In the genomic region with DNA sequence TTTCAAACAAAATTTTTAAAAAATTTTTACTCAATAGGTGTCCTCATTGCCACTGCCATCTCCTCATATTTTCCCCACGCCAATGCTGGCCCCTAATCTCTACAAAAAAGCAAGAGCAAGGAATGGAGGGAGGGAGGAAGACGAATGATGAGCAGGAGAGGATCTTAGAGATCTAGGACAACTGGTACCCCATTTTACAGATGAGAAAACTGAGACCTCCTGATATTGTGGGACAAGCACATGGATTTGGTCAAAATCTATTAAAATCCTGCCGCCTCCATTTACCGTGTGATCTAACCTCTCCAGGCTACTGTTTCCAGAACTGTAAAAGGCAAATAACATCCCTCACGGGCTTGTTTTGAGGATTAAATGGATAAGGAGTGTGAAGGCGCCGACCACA, we compare ENCODE assay signal across 8 cellular contexts. TPM values are rescaled to one million over a fixed set of nuclear protein-coding genes. Genes with fewer than 3 reads are reported as not detected.
DNase-seq lines count a peak whose midpoint lies in the region; ATAC-seq and TF ChIP-seq lines count a peak whose summit lies in the region.

No MANE protein-coding gene starts in this region.

- H3K4me3 ChIP-seq in lung = no peak overlapping the region
- H3K4me3 ChIP-seq in thymus (ENCODE audit: low read length) = no peak overlapping the region

- intact Hi-C loops in activated naive CD4-positive, alpha-beta T cell treated with anti-CD3 and anti-CD28 coated beads for 36 hours (cut with micrococcal nuclease) = loop anchor here (5.0 kb wide), 1 partner anchor 866 kb away; no protein-coding TSS in a partner anchor

- 62 to 75% methylated on average over 7 of the region's 7 CpGs for WGBS in lung, 2 donors
- WGBS in thymus = 51% methylated on average over 7 of the region's 7 CpGs

- peaks cover 5% of the 10 kb centered on the region for H3K36me3 Mint-ChIP-seq in activated naive CD4-positive, alpha-beta T cell treated with anti-CD3 and anti-CD28 coated beads for 36 hours (ENCODE audit: low read depth)
- H3K36me3 Mint-ChIP-seq in activated naive CD4-positive, alpha-beta T cell treated with anti-CD3 and anti-CD28 coated beads, Interleukin-2, amount 50 U/mL, for 72 hours = peaks cover 18 to 19% of the 10 kb centered on the region in 2 donors
- H3K36me3 Mint-ChIP-seq in activated naive CD8-positive, alpha-beta T cell treated with anti-CD3 and anti-CD28 coated beads, Interleukin-2, amount 50 U/mL, for 24 hours (ENCODE audit: low read depth) = peaks cover 11% of the 10 kb centered on the region

- H3K27ac ChIP-seq in lung (ENCODE audit: low read depth in 1 of 2, low read length in 1 of 2) = peak overlapping the region; percentile 69 to 85
- peak overlapping the region; percentile 83 for H3K27ac ChIP-seq in thymus (ENCODE audit: low read depth)

- H3K27ac Mint-ChIP-seq in activated naive CD4-positive, alpha-beta T cell treated with anti-CD3 and anti-CD28 coated beads for 36 hours = peak overlapping the region; percentile 83
- peak overlapping the region in 1 of 2 donors; percentile 45 for H3K27ac Mint-ChIP-seq in activated naive CD4-positive, alpha-beta T cell treated with anti-CD3 and anti-CD28 coated beads, Interleukin-2, amount 50 U/mL, for 72 hours
- peak overlapping the region; percentile 67 for H3K27ac Mint-ChIP-seq in activated naive CD8-positive, alpha-beta T cell treated with anti-CD3 and anti-CD28 coated beads, Interleukin-2, amount 50 U/mL, for 24 hours

- ATAC-seq in activated naive CD4-positive, alpha-beta T cell treated with anti-CD3 and anti-CD28 coated beads, Interleukin-2, amount 50 U/mL, for 72 hours = no peak
- ATAC-seq in activated naive CD8-positive, alpha-beta T cell treated with anti-CD3 and anti-CD28 coated beads, Interleukin-2, amount 50 U/mL, for 24 hours = no peak
- ATAC-seq in lung (ENCODE audit: insufficient read depth, low FRiP score) (no peak), GM19455 (IDR thresholded peaks at IDR 0.05; ENCODE audit: unreplicated experiment) (no peak)

- H3K27me3 ChIP-seq in lung (ENCODE audit: control insufficient read depth, insufficient read depth) = no peaks in the 10 kb centered on the region
- no peaks in the 10 kb centered on the region for H3K27me3 ChIP-seq in thymus (ENCODE audit: control insufficient read depth, insufficient read depth)

- H3K9me3 Mint-ChIP-seq in activated naive CD4-positive, alpha-beta T cell treated with anti-CD3 and anti-CD28 coated beads for 36 hours = no peaks in the 10 kb centered on the region
- H3K9me3 Mint-ChIP-seq in activated naive CD4-positive, alpha-beta T cell treated with anti-CD3 and anti-CD28 coated beads, Interleukin-2, amount 50 U/mL, for 72 hours = no peaks in the 10 kb centered on the region
- no peaks in the 10 kb centered on the region for H3K9me3 Mint-ChIP-seq in activated naive CD8-positive, alpha-beta T cell treated with anti-CD3 and anti-CD28 coated beads, Interleukin-2, amount 50 U/mL, for 24 hours

- CTCF ChIA-PET in activated naive CD4-positive, alpha-beta T cell treated with anti-CD3 and anti-CD28 coated beads for 36 hours (lab: Charles Lee) = no interaction called here

- no peaks in the 10 kb centered on the region for H3K27me3 Mint-ChIP-seq in activated naive CD4-positive, alpha-beta T cell treated with anti-CD3 and anti-CD28 coated beads for 36 hours (ENCODE audit: low read depth)
- H3K27me3 Mint-ChIP-seq in activated naive CD8-positive, alpha-beta T cell treated with anti-CD3 and anti-CD28 coated beads, Interleukin-2, amount 50 U/mL, for 24 hours = no peaks in the 10 kb centered on the region

- peaks cover 25 to 47% of the 10 kb centered on the region in 2 donors for H3K4me1 ChIP-seq in lung (ENCODE audit: control insufficient read depth in 2 of 2, insufficient read depth in 2 of 2, low read length in 2 of 2)
- H3K4me1 ChIP-seq in thymus (ENCODE audit: control insufficient read depth, insufficient read depth, low read length) = peaks cover 32% of the 10 kb centered on the region

- peaks cover 62% of the 10 kb centered on the region for H3K4me1 Mint-ChIP-seq in activated naive CD4-positive, alpha-beta T cell treated with anti-CD3 and anti-CD28 coated beads for 36 hours (ENCODE audit: low read depth)
- peaks cover 51% of the 10 kb centered on the region for H3K4me1 Mint-ChIP-seq in activated naive CD8-positive, alpha-beta T cell treated with anti-CD3 and anti-CD28 coated beads, Interleukin-2, amount 50 U/mL, for 24 hours

- DNase-seq in activated naive CD4-positive, alpha-beta T cell treated with anti-CD3 and anti-CD28 coated beads for 36 hours = no peak
- no peak for DNase-seq in activated naive CD4-positive, alpha-beta T cell treated with anti-CD3 and anti-CD28 coated beads, Interleukin-2, amount 50 U/mL, for 72 hours (ENCODE audit: low spot score in 2 of 2)
- DNase-seq in activated naive CD8-positive, alpha-beta T cell treated with anti-CD3 and anti-CD28 coated beads, Interleukin-2, amount 50 U/mL, for 24 hours = no peak
- DNase-seq in lung (ENCODE audit: low spot score) (no peak), KG1 (lab: John Stamatoyannopoulos, UW) (no peak), SW 1271 (lab: John Stamatoyannopoulos, UW) (no peak)

- H3K4me3 Mint-ChIP-seq in activated naive CD4-positive, alpha-beta T cell treated with anti-CD3 and anti-CD28 coated beads for 36 hours = peak overlapping the region; percentile 59
- peak overlapping the region; percentile 94 for H3K4me3 Mint-ChIP-seq in activated naive CD8-positive, alpha-beta T cell treated with anti-CD3 and anti-CD28 coated beads, Interleukin-2, amount 50 U/mL, for 24 hours

- H3K36me3 ChIP-seq in lung (ENCODE audit: control insufficient read depth in 2 of 2, insufficient read depth in 2 of 2, low read length in 2 of 2) (peaks cover 0 to 2% of the 10 kb centered on the region in 2 donors), thymus (ENCODE audit: control insufficient read depth, insufficient read depth) (no peaks in the 10 kb centered on the region)

- no peak for TF ChIP-seq CTCF in lung (IDR thresholded peaks at IDR 0.05; ENCODE audit: control extremely low read depth, extremely low read depth)

- no peaks in the 10 kb centered on the region for H3K9me3 ChIP-seq in lung (ENCODE audit: control insufficient read depth in 2 of 2, insufficient read depth in 1 of 2, low read length in 1 of 2)
- no peaks in the 10 kb centered on the region for H3K9me3 ChIP-seq in thymus (ENCODE audit: control insufficient read depth)

RNA-seq across cellular contexts. Expression of a gene that starts 4.6 kb away (rescaled TPM):
- total RNA-seq in activated naive CD4-positive, alpha-beta T cell treated with anti-CD3 and anti-CD28 coated beads for 36 hours = 1 to 10 TPM; 5.8 TPM
- 10 to 100 TPM in 1 of 2 donors, 1 to 10 TPM in 1; 9.8 to 13.9 TPM for total RNA-seq in activated naive CD4-positive, alpha-beta T cell treated with anti-CD3 and anti-CD28 coated beads, Interleukin-2, amount 50 U/mL, for 72 hours
- 100 to 1,000 TPM in 1 of 2 donors, 10 to 100 TPM in 1; 90.4 to 115 TPM for total RNA-seq in lung
- polyA plus RNA-seq in lung (10 to 100 TPM; 18.0 to 40.9 TPM), thymus (4.7 TPM)

Comparison
In these comparisons a context has a peak if more than half of its experiments do, and no peak if none do; other contexts are left out.
1. RNA of a gene that starts 4.6 kb away (total RNA-seq): 90.4 to 115 TPM in lung; 9.8 to 13.9 TPM in activated naive CD4-positive, alpha-beta T cell treated with anti-CD3 and anti-CD28 coated beads, Interleukin-2, amount 50 U/mL, for 72 hours and 5.8 TPM in activated naive CD4-positive, alpha-beta T cell treated with anti-CD3 and anti-CD28 coated beads for 36 hours; every median in the first group is over 4 times any median in the second.